In genomic region chr1:174160603-174161002, GRCh38 we compare ENCODE assay signal across 10 cellular contexts. TPM values are rescaled to one million over a fixed set of nuclear protein-coding genes. Genes with fewer than 3 reads are reported as not detected.
A peak's percentile ranks its signal among the peaks of the same experiment; 100 is the strongest.
DNase-seq lines count a peak whose midpoint lies in the region; ATAC-seq, FAIRE-seq and TF ChIP-seq lines count a peak whose summit lies in the region.
"Had no signal": no experiment of that assay in that cellular context is flagged by ENCODE, and none has a peak within 500 bp of the region (broad histone marks: within the 10 kb centered on the region; RNA-seq: fewer than 3 reads in every experiment).

No MANE protein-coding gene starts in this region.

- no peak overlapping the region for H2AFZ ChIP-seq in OCI-LY7 (ENCODE audit: low read length)

- peak overlapping the region; percentile 96 for H3K4me2 ChIP-seq in OCI-LY7 (ENCODE audit: low read length)

- peaks cover 5% of the 10 kb centered on the region for H4K20me1 ChIP-seq in OCI-LY7 (ENCODE audit: insufficient read depth, low read length)

- POLR2A ChIA-PET in CD8-positive, alpha-beta memory T cell (lab: Charles Lee) = interaction anchor here (0.7 to 1.7 kb wide), 4 partner anchors 11 to 839 kb away, joined by 3 to 5 read pairs (median 4); partner anchors contain the start of gene CACYBP
- POLR2A ChIA-PET in OCI-LY7 (lab: Charles Lee) = no interaction called here

- CTCF ChIA-PET in CD8-positive, alpha-beta memory T cell (lab: Charles Lee) = interaction anchor here (1.2 to 1.7 kb wide), 3 partner anchors 42 to 57 kb away, joined by 3 to 5 read pairs (median 4); no protein-coding TSS in a partner anchor
- CTCF ChIA-PET in OCI-LY7 (lab: Charles Lee; ENCODE audit: unreplicated experiment) = no interaction called here

- peaks cover 30% of the 10 kb centered on the region for H3K4me1 ChIP-seq in CD8-positive, alpha-beta memory T cell (ENCODE audit: insufficient read depth, low read length)
- H3K4me1 ChIP-seq in OCI-LY7 (ENCODE audit: insufficient read depth, low read length, poor library complexity, severe bottlenecking) (peaks cover 56% of the 10 kb centered on the region), pancreas (peaks cover 4 to 10% (median 6%) of the 10 kb centered on the region in 3 donors)

- no peaks in the 10 kb centered on the region for H3K9me3 Mint-ChIP-seq in CD8-positive, alpha-beta memory T cell
- H3K9me3 Mint-ChIP-seq in endothelial cell (ENCODE audit: unreplicated experiment) = no peaks in the 10 kb centered on the region

- BruUV-seq in OCI-LY7 (replicated peaks; lab: Mats Ljungman, UMichigan) = no TSS peak

- no peak for DNase-seq in CD8-positive, alpha-beta memory T cell
- DNase-seq in OCI-LY7 (ENCODE audit: low spot score) (no peak), endothelial cell (ENCODE audit: low spot score) (no peak), pancreas (no peak), SK-N-DZ (ENCODE audit: low spot score) (no peak), LoVo (ENCODE audit: low spot score) (no peak), ACHN (no peak)
- DNase-seq: NCI-H510A had no signal

- H3K27me3 ChIP-seq in CD8-positive, alpha-beta memory T cell (ENCODE audit: insufficient read depth, low read length, poor library complexity, severe bottlenecking) = no peaks in the 10 kb centered on the region
- H3K27me3 ChIP-seq in pancreas = no peaks in the 10 kb centered on the region

- H3K27ac ChIP-seq in CD8-positive, alpha-beta memory T cell (ENCODE audit: low read depth, low read length) = peak overlapping the region; percentile 83
- peak overlapping the region; percentile 7 for H3K27ac ChIP-seq in OCI-LY7 (ENCODE audit: low read depth, low read length, poor library complexity, severe bottlenecking)
- H3K27ac ChIP-seq in pancreas = peak overlapping the region in 3 of 4 donors; percentile 85 to 92 (median 86)

- peaks cover 54% of the 10 kb centered on the region for H3K79me2 ChIP-seq in OCI-LY7 (ENCODE audit: insufficient read depth, low read depth, low read length)

- in situ Hi-C loops in ACHN (cut with HindIII; ENCODE audit: low pct_ligation_motif_present, low pct_unique_long_range_greater_than_20kb, low sequenced_read_pairs) = no loop called here

- H3K36me3 Mint-ChIP-seq in CD8-positive, alpha-beta memory T cell = peaks cover 0 to 16% (median 3%) of the 10 kb centered on the region in 3 donors
- peaks cover 4% of the 10 kb centered on the region for H3K36me3 Mint-ChIP-seq in endothelial cell (ENCODE audit: low read depth, unreplicated experiment)

- TF ChIP-seq CTCF in OCI-LY7 (conservative IDR thresholded peaks at IDR 0.05; ENCODE audit: low read length) = no peak
- no peak for TF ChIP-seq CTCF in endothelial cell (IDR thresholded peaks at IDR 0.05; ENCODE audit: unreplicated experiment)
- no peak for TF ChIP-seq CTCF in pancreas (IDR thresholded peaks at IDR 0.05)

- H3K4me1 Mint-ChIP-seq in CD8-positive, alpha-beta memory T cell = peaks cover 68 to 86% (median 84%) of the 10 kb centered on the region in 3 donors
- peaks cover 13% of the 10 kb centered on the region for H3K4me1 Mint-ChIP-seq in endothelial cell (ENCODE audit: unreplicated experiment)

- ATAC-seq in pancreas (no peak), GM21390 (IDR thresholded peaks at IDR 0.05; ENCODE audit: unreplicated experiment) (no peak)

- peaks cover 0 to 2% of the 10 kb centered on the region in 2 donors for H3K27me3 Mint-ChIP-seq in CD8-positive, alpha-beta memory T cell
- peaks cover 10% of the 10 kb centered on the region for H3K27me3 Mint-ChIP-seq in endothelial cell (ENCODE audit: unreplicated experiment)

- peak overlapping the region; percentile 88 for H3K4me3 ChIP-seq in CD8-positive, alpha-beta memory T cell (ENCODE audit: low read length)
- H3K4me3 ChIP-seq in OCI-LY7 (ENCODE audit: low read depth, low read length, poor library complexity, severe bottlenecking) (peak overlapping the region; percentile 96), pancreas (peak overlapping the region in 3 of 4 donors; percentile 63 to 93 (median 88))

- H3K9me3 ChIP-seq in CD8-positive, alpha-beta memory T cell (ENCODE audit: low read length) = no peaks in the 10 kb centered on the region
- no peaks in the 10 kb centered on the region for H3K9me3 ChIP-seq in OCI-LY7 (ENCODE audit: low read length)
- H3K9me3 ChIP-seq in pancreas = no peaks in the 10 kb centered on the region

- no peaks in the 10 kb centered on the region for H3K36me3 ChIP-seq in CD8-positive, alpha-beta memory T cell (ENCODE audit: insufficient read depth, low read length)
- H3K36me3 ChIP-seq in OCI-LY7 (ENCODE audit: insufficient read depth, low read length) = no peaks in the 10 kb centered on the region
- H3K36me3 ChIP-seq in pancreas = no peaks in the 10 kb centered on the region

- 64 to 67% methylated on average over 5 of the region's 5 CpGs for WGBS in pancreas, 2 donors

- H3K9me2 ChIP-seq in OCI-LY7 (ENCODE audit: insufficient read depth, low read length) = no peaks in the 10 kb centered on the region

- FAIRE-seq in pancreas (lab: Jason Lieb, UNC) = no peak
- FAIRE-seq: endometrium had no signal

- H3K27ac Mint-ChIP-seq in CD8-positive, alpha-beta memory T cell = peak overlapping the region; percentile 82 to 97 (median 95)
- H3K27ac Mint-ChIP-seq in endothelial cell (ENCODE audit: unreplicated experiment) = no peak overlapping the region

- intact Hi-C loops in OCI-LY7 (cut with micrococcal nuclease; ENCODE audit: unreplicated experiment) (loop anchor here (10.0 kb wide), 1 partner anchor 336 kb away; the partner anchor contains the start of genes CENPL and DARS2), pancreas (cut with DNase I) (no loop called here)

- peak overlapping the region; percentile 89 to 98 (median 94) for H3K4me3 Mint-ChIP-seq in CD8-positive, alpha-beta memory T cell
- H3K4me3 Mint-ChIP-seq in endothelial cell (ENCODE audit: unreplicated experiment) = peak overlapping the region; percentile 99

RNA-seq across cellular contexts. Expression of gene RABGAP1L, which starts 1.3 kb away (rescaled TPM):
- total RNA-seq in CD8-positive, alpha-beta memory T cell = 10 to 100 TPM; 41.7 to 42.7 TPM
- 78.5 TPM for polyA plus RNA-seq in CD8-positive, alpha-beta memory T cell
- 98.1 and 142 TPM in 2 replicates for total RNA-seq in OCI-LY7 (2014; rRNA removed; shearing (Covaris generic))
- total RNA-seq in OCI-LY7 (2022) = 158 and 175 TPM in 2 replicates
- total RNA-seq in endothelial cell (ENCODE audit: unreplicated experiment) = 30.2 TPM
- total RNA-seq in pancreas = 10 to 100 TPM; 34.6 to 64.8 (median 40.5) TPM
- 10 to 100 TPM; 13.9 to 18.0 TPM for polyA plus RNA-seq in pancreas
- 5.1 and 7.3 TPM in 2 replicates for polyA plus RNA-seq in SK-N-DZ (2014; cell fraction: cytosol; rRNA removed)
- polyA plus RNA-seq in SK-N-DZ (2014; cell fraction: nucleus; rRNA removed) = 3.2 TPM in 2 replicates

Comparison
In these comparisons a context has a peak if more than half of its experiments do, and no peak if none do; other contexts are left out.
1. H3K27ac ChIP-seq: peak in every context shown above with its lines; median percentile 86 in pancreas; 83 in CD8-positive, alpha-beta memory T cell; 7 in OCI-LY7.